8 cellular contexts compared by ENCODE assay signal in the genomic region with DNA sequence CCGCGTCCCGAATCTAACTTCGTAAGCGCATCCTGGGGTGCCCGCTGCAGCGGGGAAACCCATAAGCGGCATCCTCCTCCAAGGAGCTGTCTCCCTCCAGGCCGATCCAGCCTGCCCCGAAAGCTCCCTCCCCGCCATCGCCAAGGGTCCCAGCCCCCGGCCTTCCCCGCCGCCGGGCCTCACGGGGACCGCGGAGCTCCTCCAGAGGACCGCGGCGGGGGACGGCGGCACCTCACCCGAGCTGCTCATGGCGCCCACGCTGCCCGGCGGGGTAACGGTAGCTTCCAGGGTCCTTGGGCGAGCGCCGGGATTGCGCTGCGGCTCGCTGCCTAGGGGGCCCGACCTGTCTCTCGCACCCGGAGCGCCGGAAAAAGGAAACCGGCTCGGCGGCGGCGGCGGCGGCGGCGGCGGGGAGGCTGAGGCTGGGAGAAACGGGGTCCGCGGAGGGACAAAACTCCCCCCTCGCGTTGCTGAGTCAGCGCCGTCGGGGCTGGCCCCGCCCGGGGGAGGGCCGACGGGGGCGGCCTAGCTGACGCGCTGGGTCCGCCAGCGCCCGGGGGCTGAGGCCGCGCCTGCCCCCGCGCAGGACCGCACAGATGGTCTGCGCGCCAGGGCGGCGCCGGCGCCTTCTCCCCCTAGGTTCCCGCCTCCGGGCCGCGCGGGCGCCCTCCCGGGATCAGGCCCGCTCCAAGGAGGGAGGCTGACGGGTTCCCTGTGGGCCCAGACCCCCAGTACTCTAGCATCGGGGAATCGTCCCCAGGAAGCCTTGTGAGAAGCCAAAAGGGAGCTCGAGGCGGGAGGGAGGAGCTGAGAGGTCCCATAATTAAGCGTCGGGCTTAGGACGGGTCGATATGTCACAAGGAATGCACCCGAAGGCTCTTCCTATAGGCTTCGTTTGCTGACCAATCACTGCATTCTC.
DNase-seq lines count a peak whose midpoint lies in the region; ATAC-seq lines count a peak whose summit lies in the region.

A gene with protein sequence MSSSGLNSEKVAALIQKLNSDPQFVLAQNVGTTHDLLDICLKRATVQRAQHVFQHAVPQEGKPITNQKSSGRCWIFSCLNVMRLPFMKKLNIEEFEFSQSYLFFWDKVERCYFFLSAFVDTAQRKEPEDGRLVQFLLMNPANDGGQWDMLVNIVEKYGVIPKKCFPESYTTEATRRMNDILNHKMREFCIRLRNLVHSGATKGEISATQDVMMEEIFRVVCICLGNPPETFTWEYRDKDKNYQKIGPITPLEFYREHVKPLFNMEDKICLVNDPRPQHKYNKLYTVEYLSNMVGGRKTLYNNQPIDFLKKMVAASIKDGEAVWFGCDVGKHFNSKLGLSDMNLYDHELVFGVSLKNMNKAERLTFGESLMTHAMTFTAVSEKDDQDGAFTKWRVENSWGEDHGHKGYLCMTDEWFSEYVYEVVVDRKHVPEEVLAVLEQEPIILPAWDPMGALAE (minus strand): TSS at position 374 of the 919 bp plus-strand sequence. CDS start 125 bp downstream, at position 249.

- H3K27me3 ChIP-seq in layer of hippocampus (ENCODE audit: control insufficient read depth, insufficient read depth, low read length): no peaks in the 10 kb centered on the region

- peak; percentile 62 for ATAC-seq in HG02870 (IDR thresholded peaks at IDR 0.05; ENCODE audit: unreplicated experiment)

- peak; percentile 16 for DNase-seq in NCI-H2107 (lab: John Stamatoyannopoulos, UW)
- DNase-seq in NCI-H2107 treated with DMSO at 0.1 percent for 48 hours (lab: John Stamatoyannopoulos, UW; ENCODE audit: unreplicated experiment): no peak
- DNase-seq in NCI-H226: peak; percentile 75
- peak; percentile 85 to 87 for DNase-seq in activated CD4-positive, alpha-beta T cell treated with anti-CD3 and anti-CD28 coated beads for 4 hours
- peak; percentile 59 to 81 (median 71) for DNase-seq in stimulated activated CD4-positive, alpha-beta T cell treated with anti-CD3 and anti-CD28 coated beads, Interleukin-1b, Interleukin-23, amount 100 ng/mL, for 24 hours (ENCODE audit: low read depth in 4 of 4, low spot score in 1 of 4)

- peak within 1 kb of the TSS; percentile 65 for H3K27ac ChIP-seq in cingulate gyrus (ENCODE audit: low read depth, low read length)
- H3K27ac ChIP-seq in layer of hippocampus (ENCODE audit: low read depth, low read length): peak within 1 kb of the TSS; percentile 56
